ENCODE assay signal across 1 cellular context in the genomic region with DNA sequence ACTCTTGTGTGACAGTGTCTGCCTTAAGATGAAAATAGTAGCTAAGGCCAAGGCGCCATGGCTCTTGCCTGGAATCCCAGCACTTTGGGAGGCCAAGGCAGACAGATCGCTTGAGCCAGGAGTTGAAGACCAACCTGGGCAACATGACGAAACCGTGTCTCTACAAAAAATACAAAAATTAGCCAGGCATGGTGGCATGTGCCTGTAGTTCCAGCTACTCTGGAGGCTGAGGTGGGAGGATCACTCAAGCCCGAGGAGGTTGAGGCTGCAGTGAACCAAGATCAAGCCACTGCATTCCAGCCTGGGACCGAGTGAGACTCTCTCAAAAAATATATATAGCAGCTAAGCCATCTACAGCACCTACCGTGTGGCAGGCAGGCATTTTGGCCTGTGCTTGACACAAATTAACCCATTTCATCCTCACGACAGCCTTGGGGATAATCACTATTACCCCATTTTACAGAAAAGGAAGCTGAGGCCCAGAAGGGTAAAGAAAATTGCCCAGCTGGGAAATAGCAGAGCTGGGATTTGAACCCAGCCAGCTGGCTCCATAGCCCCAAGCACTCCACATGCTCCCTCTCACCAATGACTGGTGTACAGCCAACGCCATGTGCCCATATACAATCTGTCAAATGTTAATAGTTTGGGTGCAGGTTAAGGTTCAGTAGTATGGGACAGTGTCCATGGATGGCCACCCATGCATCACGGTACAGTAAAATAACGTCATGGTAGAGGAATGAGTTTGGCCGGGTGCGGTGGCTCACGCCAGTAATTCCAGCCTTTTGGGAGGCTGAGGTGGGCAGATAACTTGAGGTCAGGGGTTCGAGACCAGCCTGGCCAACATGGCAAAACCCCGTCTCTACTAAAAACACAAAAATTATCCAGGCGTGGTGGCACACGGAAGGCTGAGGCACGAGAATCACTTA.
TF ChIP-seq lines count a peak whose summit lies in the region.

No MANE protein-coding gene starts in this region.

TF ChIP-seq in K562, 482 proteins besides CTCF, POLR2A, EP300 and RAD21 (continued from another document and continues in another):
- TF ChIP-seq, protein P1, sequence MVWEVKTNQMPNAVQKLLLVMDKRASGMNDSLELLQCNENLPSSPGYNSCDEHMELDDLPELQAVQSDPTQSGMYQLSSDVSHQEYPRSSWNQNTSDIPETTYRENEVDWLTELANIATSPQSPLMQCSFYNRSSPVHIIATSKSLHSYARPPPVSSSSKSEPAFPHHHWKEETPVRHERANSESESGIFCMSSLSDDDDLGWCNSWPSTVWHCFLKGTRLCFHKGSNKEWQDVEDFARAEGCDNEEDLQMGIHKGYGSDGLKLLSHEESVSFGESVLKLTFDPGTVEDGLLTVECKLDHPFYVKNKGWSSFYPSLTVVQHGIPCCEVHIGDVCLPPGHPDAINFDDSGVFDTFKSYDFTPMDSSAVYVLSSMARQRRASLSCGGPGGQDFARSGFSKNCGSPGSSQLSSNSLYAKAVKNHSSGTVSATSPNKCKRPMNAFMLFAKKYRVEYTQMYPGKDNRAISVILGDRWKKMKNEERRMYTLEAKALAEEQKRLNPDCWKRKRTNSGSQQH (CRISPR knock-in tag; IDR thresholded peaks at IDR 0.05): no peak
- TF ChIP-seq HDGF (IDR thresholded peaks at IDR 0.05) (peak; percentile 85), SMAD2 (IDR thresholded peaks at IDR 0.05; ENCODE audit: low read depth, low read length) (no peak), ZFP30 (CRISPR knock-in tag; IDR thresholded peaks at IDR 0.05; ENCODE audit: borderline replicate concordance) (no peak), ZNF253 (CRISPR knock-in tag; conservative IDR thresholded peaks at IDR 0.05) (no peak), NFIX (CRISPR knock-in tag; IDR thresholded peaks at IDR 0.05; ENCODE audit: low read depth) (no peak), HDAC3 (IDR thresholded peaks at IDR 0.05; ENCODE audit: borderline replicate concordance, partially characterized antibody) (no peak), ZSCAN29 (IDR thresholded peaks at IDR 0.05) (no peak), HDAC8 (tag; IDR thresholded peaks at IDR 0.05) (no peak), POLR2AphosphoS5 (IDR thresholded peaks at IDR 0.05; ENCODE audit: control insufficient read depth, insufficient read depth, low read depth, low read length) (peak; percentile 3; the same call in 1 of the 2 replicates), HNRNPK (IDR thresholded peaks at IDR 0.05; ENCODE audit: low read depth, low read length, poor library complexity, severe bottlenecking) (no peak), SIX5 (IDR thresholded peaks at IDR 0.05; ENCODE audit: borderline replicate concordance in 1 of 2, insufficient read depth in 1 of 2, low read depth in 1 of 2, low read length in 2 of 2) (no peak), MYNN (IDR thresholded peaks at IDR 0.05) (no peak), MYNN (CRISPR knock-in tag; IDR thresholded peaks at IDR 0.05) (no peak), ZNF696 (CRISPR knock-in tag; conservative IDR thresholded peaks at IDR 0.05) (no peak), ZNF79 (CRISPR knock-in tag; IDR thresholded peaks at IDR 0.05; ENCODE audit: low read depth) (no peak), FOXA3 (CRISPR knock-in tag; conservative IDR thresholded peaks at IDR 0.05 in 1 of 2, IDR thresholded peaks at IDR 0.05 in 1 of 2) (peak in 1 of 2 experiments; percentile 45; a peak in 2 of 4 replicates), GABPB2 (CRISPR knock-in tag; conservative IDR thresholded peaks at IDR 0.05) (no peak), RBM39 (optimal IDR thresholded peaks at IDR 0.05; ENCODE audit: low read depth, low read length) (no peak), SAFB2 (IDR thresholded peaks at IDR 0.05; ENCODE audit: borderline replicate concordance, low read depth, low read length, severe bottlenecking) (no peak), RBM25 (IDR thresholded peaks at IDR 0.05; ENCODE audit: low read depth, low read length, severe bottlenecking) (peak; percentile 70), EP400 (IDR thresholded peaks at IDR 0.05) (no peak), ERF (CRISPR knock-in tag; IDR thresholded peaks at IDR 0.05) (no peak), TAF15 (IDR thresholded peaks at IDR 0.05; ENCODE audit: low read depth, low read length) (no peak), ZBTB1 (CRISPR knock-in tag; IDR thresholded peaks at IDR 0.05; ENCODE audit: borderline replicate concordance, low read depth) (no peak), GATA2 (CRISPR knock-in tag; IDR thresholded peaks at IDR 0.05) (no peak), ZNF24 (IDR thresholded peaks at IDR 0.05) (no peak; the same call in 1 of the 2 replicates), FOXP1 (CRISPR knock-in tag; IDR thresholded peaks at IDR 0.05) (peak; percentile 2; the same call in 1 of the 2 replicates), MBD2 (IDR thresholded peaks at IDR 0.05; ENCODE audit: borderline replicate concordance, low read depth) (no peak), TRIM28 (IDR thresholded peaks at IDR 0.05) (no peak), TRIM24 (IDR thresholded peaks at IDR 0.05) (no peak), ZBTB8A (IDR thresholded peaks at IDR 0.05; ENCODE audit: partially characterized antibody) (no peak), PRMT5 (CRISPR knock-in tag; IDR thresholded peaks at IDR 0.05) (no peak), ZNF133 (CRISPR knock-in tag; IDR thresholded peaks at IDR 0.05) (no peak), ZNF41 (CRISPR knock-in tag; conservative IDR thresholded peaks at IDR 0.05) (no peak)
- TF ChIP-seq, protein P2, sequence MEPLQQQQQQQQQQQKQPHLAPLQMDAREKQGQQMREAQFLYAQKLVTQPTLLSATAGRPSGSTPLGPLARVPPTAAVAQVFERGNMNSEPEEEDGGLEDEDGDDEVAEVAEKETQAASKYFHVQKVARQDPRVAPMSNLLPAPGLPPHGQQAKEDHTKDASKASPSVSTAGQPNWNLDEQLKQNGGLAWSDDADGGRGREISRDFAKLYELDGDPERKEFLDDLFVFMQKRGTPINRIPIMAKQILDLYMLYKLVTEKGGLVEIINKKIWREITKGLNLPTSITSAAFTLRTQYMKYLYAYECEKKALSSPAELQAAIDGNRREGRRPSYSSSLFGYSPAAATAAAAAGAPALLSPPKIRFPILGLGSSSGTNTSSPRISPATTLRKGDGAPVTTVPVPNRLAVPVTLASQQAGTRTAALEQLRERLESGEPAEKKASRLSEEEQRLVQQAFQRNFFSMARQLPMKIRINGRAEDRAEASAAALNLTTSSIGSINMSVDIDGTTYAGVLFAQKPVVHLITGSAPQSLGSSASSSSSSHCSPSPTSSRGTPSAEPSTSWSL (CRISPR knock-in tag; IDR thresholded peaks at IDR 0.05; ENCODE audit: borderline replicate concordance): no peak
- TF ChIP-seq, protein P3, sequence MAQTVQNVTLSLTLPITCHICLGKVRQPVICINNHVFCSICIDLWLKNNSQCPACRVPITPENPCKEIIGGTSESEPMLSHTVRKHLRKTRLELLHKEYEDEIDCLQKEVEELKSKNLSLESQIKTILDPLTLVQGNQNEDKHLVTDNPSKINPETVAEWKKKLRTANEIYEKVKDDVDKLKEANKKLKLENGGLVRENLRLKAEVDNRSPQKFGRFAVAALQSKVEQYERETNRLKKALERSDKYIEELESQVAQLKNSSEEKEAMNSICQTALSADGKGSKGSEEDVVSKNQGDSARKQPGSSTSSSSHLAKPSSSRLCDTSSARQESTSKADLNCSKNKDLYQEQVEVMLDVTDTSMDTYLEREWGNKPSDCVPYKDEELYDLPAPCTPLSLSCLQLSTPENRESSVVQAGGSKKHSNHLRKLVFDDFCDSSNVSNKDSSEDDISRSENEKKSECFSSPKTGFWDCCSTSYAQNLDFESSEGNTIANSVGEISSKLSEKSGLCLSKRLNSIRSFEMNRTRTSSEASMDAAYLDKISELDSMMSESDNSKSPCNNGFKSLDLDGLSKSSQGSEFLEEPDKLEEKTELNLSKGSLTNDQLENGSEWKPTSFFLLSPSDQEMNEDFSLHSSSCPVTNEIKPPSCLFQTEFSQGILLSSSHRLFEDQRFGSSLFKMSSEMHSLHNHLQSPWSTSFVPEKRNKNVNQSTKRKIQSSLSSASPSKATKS (CRISPR knock-in tag; IDR thresholded peaks at IDR 0.05): 0 out of 2 replicates have a peak, but pooled peaks have one; percentile 11
- TF ChIP-seq, protein P4, sequence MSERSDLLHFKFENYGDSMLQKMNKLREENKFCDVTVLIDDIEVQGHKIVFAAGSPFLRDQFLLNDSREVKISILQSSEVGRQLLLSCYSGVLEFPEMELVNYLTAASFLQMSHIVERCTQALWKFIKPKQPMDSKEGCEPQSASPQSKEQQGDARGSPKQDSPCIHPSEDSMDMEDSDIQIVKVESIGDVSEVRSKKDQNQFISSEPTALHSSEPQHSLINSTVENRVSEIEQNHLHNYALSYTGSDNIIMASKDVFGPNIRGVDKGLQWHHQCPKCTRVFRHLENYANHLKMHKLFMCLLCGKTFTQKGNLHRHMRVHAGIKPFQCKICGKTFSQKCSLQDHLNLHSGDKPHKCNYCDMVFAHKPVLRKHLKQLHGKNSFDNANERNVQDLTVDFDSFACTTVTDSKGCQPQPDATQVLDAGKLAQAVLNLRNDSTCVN (CRISPR knock-in tag; IDR thresholded peaks at IDR 0.05): no peak
- TF ChIP-seq, protein P5, sequence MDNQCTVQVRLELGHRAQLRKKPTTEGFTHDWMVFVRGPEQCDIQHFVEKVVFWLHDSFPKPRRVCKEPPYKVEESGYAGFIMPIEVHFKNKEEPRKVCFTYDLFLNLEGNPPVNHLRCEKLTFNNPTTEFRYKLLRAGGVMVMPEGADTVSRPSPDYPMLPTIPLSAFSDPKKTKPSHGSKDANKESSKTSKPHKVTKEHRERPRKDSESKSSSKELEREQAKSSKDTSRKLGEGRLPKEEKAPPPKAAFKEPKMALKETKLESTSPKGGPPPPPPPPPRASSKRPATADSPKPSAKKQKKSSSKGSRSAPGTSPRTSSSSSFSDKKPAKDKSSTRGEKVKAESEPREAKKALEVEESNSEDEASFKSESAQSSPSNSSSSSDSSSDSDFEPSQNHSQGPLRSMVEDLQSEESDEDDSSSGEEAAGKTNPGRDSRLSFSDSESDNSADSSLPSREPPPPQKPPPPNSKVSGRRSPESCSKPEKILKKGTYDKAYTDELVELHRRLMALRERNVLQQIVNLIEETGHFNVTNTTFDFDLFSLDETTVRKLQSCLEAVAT (IDR thresholded peaks at IDR 0.05): peak in 1 of 2 experiments; percentile 50; a peak in 1 of 4 replicates
- TF ChIP-seq, protein P6, sequence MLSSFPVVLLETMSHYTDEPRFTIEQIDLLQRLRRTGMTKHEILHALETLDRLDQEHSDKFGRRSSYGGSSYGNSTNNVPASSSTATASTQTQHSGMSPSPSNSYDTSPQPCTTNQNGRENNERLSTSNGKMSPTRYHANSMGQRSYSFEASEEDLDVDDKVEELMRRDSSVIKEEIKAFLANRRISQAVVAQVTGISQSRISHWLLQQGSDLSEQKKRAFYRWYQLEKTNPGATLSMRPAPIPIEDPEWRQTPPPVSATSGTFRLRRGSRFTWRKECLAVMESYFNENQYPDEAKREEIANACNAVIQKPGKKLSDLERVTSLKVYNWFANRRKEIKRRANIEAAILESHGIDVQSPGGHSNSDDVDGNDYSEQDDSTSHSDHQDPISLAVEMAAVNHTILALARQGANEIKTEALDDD (IDR thresholded peaks at IDR 0.05): no peak
- TF ChIP-seq, protein P7, sequence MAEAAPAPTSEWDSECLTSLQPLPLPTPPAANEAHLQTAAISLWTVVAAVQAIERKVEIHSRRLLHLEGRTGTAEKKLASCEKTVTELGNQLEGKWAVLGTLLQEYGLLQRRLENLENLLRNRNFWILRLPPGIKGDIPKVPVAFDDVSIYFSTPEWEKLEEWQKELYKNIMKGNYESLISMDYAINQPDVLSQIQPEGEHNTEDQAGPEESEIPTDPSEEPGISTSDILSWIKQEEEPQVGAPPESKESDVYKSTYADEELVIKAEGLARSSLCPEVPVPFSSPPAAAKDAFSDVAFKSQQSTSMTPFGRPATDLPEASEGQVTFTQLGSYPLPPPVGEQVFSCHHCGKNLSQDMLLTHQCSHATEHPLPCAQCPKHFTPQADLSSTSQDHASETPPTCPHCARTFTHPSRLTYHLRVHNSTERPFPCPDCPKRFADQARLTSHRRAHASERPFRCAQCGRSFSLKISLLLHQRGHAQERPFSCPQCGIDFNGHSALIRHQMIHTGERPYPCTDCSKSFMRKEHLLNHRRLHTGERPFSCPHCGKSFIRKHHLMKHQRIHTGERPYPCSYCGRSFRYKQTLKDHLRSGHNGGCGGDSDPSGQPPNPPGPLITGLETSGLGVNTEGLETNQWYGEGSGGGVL (CRISPR knock-in tag; IDR thresholded peaks at IDR 0.05): no peak
- TF ChIP-seq, protein P8, sequence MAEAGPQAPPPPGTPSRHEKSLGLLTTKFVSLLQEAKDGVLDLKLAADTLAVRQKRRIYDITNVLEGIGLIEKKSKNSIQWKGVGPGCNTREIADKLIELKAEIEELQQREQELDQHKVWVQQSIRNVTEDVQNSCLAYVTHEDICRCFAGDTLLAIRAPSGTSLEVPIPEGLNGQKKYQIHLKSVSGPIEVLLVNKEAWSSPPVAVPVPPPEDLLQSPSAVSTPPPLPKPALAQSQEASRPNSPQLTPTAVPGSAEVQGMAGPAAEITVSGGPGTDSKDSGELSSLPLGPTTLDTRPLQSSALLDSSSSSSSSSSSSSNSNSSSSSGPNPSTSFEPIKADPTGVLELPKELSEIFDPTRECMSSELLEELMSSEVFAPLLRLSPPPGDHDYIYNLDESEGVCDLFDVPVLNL (CRISPR knock-in tag; IDR thresholded peaks at IDR 0.05; ENCODE audit: low read depth): no peak
- TF ChIP-seq, protein P9, sequence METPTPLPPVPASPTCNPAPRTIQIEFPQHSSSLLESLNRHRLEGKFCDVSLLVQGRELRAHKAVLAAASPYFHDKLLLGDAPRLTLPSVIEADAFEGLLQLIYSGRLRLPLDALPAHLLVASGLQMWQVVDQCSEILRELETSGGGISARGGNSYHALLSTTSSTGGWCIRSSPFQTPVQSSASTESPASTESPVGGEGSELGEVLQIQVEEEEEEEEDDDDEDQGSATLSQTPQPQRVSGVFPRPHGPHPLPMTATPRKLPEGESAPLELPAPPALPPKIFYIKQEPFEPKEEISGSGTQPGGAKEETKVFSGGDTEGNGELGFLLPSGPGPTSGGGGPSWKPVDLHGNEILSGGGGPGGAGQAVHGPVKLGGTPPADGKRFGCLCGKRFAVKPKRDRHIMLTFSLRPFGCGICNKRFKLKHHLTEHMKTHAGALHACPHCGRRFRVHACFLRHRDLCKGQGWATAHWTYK (CRISPR knock-in tag; IDR thresholded peaks at IDR 0.05): no peak
